ENCODE assay signal across 9 cellular contexts in genomic region chr3:129026728-129027543, GRCh38. TPM values are rescaled to one million over a fixed set of nuclear protein-coding genes. Genes with fewer than 3 reads are reported as not detected.
DNase-seq lines count a peak whose midpoint lies in the region; ATAC-seq and TF ChIP-seq lines count a peak whose summit lies in the region.
"Had no signal": no experiment of that assay in that cellular context is flagged by ENCODE, and none has a peak within 500 bp of the region (broad histone marks: within the 10 kb centered on the region; RNA-seq: fewer than 3 reads in every experiment).

No MANE protein-coding gene starts in this region.

- peak overlapping the region; percentile 37 for H3K4me3 ChIP-seq in choroid plexus epithelial cell (ENCODE audit: low read depth, low read length)
- H3K4me3 ChIP-seq: SJSA1 had no signal

- TF ChIP-seq CTCF in AG09319 (IDR thresholded peaks at IDR 0.05; ENCODE audit: low read depth, low read length) = peak; percentile 2; the same call in 1 of the 2 replicates
- TF ChIP-seq CTCF in choroid plexus epithelial cell (conservative IDR thresholded peaks at IDR 0.05; ENCODE audit: low read depth, low read length) = peak; percentile 9

- DNase-seq in AG09319 (ENCODE audit: extremely low read depth, low read depth) = no peak
- DNase-seq in NCI-H2227 (lab: John Stamatoyannopoulos, UW; ENCODE audit: unreplicated experiment) = peak; percentile 91
- peak; percentile 85 for DNase-seq in activated CD4-positive, alpha-beta T cell treated with anti-CD3 and anti-CD28 coated beads for 1 hour
- peak; percentile 86 for DNase-seq in choroid plexus epithelial cell (ENCODE audit: low read depth)
- peak; percentile 90 to 95 for DNase-seq in left colon
- DNase-seq in stimulated activated CD4-positive, alpha-beta T cell treated with anti-CD3 and anti-CD28 coated beads, Interleukin-1b, Interleukin-23, amount 100 ng/mL, for 4 hours (ENCODE audit: low read depth in 2 of 2) = peak; percentile 78 to 81

- intact Hi-C loops in left colon (cut with DNase I, micrococcal nuclease) = no loop called here

- ATAC-seq in GM18909 (IDR thresholded peaks at IDR 0.05; ENCODE audit: poor library complexity, unreplicated experiment) (peak; percentile 99), HG03159 (IDR thresholded peaks at IDR 0.05; ENCODE audit: unreplicated experiment) (peak; percentile 98), left colon (peak; percentile 97)

RNA-seq across cellular contexts. Expression of gene EFCC1, which starts 25.8 kb away (rescaled TPM):
- total RNA-seq in left colon = 1 to 10 TPM; 1.7 to 3.7 TPM

RNA-seq across cellular contexts. Expression of gene CFAP92, which starts 33.1 kb away (rescaled TPM):
- 1 to 10 TPM; 2.1 to 2.9 TPM for total RNA-seq in left colon

RNA-seq across cellular contexts. Expression of gene GP9, which starts 33.6 kb away (rescaled TPM):
- total RNA-seq in left colon = under 1 TPM; 0.39 to 0.55 TPM
- total RNA-seq: SJSA1 had no signal
